ENCODE assay signal across 40 cellular contexts in genomic region chr10:114274616-114275453, GRCh38. TPM values are rescaled to one million over a fixed set of nuclear protein-coding genes. Genes with fewer than 3 reads are reported as not detected.
"Had no signal": no experiment of that assay in that cellular context is flagged by ENCODE, and none has a peak within 500 bp of the region (broad histone marks: within the 10 kb centered on the region; RNA-seq: fewer than 3 reads in every experiment).

No MANE protein-coding gene starts in this region.

- H3K36me3 ChIP-seq: adrenal gland, breast epithelium, WERI-Rb-1 had no signal

- H3K9ac ChIP-seq: KMS-11 had no signal

- FAIRE-seq: astrocyte, RCC 7860 had no signal

- H3K9me3 ChIP-seq: adrenal gland, body of pancreas, breast epithelium had no signal

- ATAC-seq: activated CD8-positive, alpha-beta T cell treated with anti-CD3 and anti-CD28 coated beads for 36 hours; activated naive CD4-positive, alpha-beta T cell treated with anti-CD3 and anti-CD28 coated beads, Interleukin-2, amount 50 U/mL, for 72 hours; activated T-cell treated with anti-CD3 and anti-CD28 coated beads, Interleukin-2, amount 50 U/mL, for 72 hours; activated T-helper 17 cell treated with anti-CD3 and anti-CD28 coated beads, Interleukin-2, amount 50 U/mL, for 72 hours; body of pancreas; Right ventricle myocardium inferior; SK-N-SH treated with all-trans-retinoic acid at 6 μM for 48 hours; T-cell had no signal

- H3K27me3 ChIP-seq: adrenal gland, body of pancreas, breast epithelium had no signal

- H3K4me1 ChIP-seq: adrenal gland, breast epithelium had no signal

- H3K4me3 ChIP-seq: adrenal gland, body of pancreas, breast epithelium, PC-9 had no signal

- DNase-seq: activated CD4-positive, alpha-beta T cell treated with anti-CD3 and anti-CD28 coated beads, Interleukin-2, amount 10 ng/mL, durations not matched to agents 24 days and 14 days; activated CD4-positive, alpha-beta T cell treated with anti-CD3 and anti-CD28 coated beads, Interleukin-2, amount 50 U/mL, for 4 hours; activated CD4-positive, CD25-positive, alpha-beta regulatory T cell; activated CD8-positive, alpha-beta T cell treated with anti-CD3 and anti-CD28 coated beads for 36 hours; activated gamma-delta T cell treated with Interleukin-2 at 50 U/mL for 16 hours; activated naive CD4-positive, alpha-beta T cell treated with anti-CD3 and anti-CD28 coated beads for 36 hours; activated T-cell treated with anti-CD3 and anti-CD28 coated beads, Interleukin-2, amount 50 U/mL, for 1 hour; activated T-cell treated with anti-CD3 and anti-CD28 coated beads, Interleukin-2, amount 50 U/mL, for 72 hours; adrenal gland; central memory CD4-positive, alpha-beta T cell; MM.1S; MV-4-11; NCI-H1092; NCI-H1436 treated with DMSO at 0.1 percent for 48 hours; NCI-H1694 treated with DMSO at 0.1 percent for 48 hours; NCI-H2029; NCI-H345; NCI-H524 treated with DMSO at 0.1 percent for 48 hours; NCI-H748 treated with DMSO at 0.1 percent for 48 hours; PC-9; SIG-M5; T-cell; T-helper 2 cell; T-helper 9 cell; WERI-Rb-1 had no signal

- H3K27ac ChIP-seq: adrenal gland, body of pancreas, breast epithelium, KMS-11, PC-9, RWPE1, WERI-Rb-1 had no signal

RNA-seq across cellular contexts. Expression of gene VWA2, which starts 35.8 kb away (rescaled TPM):
- total RNA-seq: activated CD4-positive, alpha-beta T cell treated with anti-CD3 and anti-CD28 coated beads, Interleukin-2, amount 10 ng/mL, durations not matched to agents 24 days and 14 days; activated CD8-positive, alpha-beta memory T cell treated with anti-CD3 and anti-CD28 coated beads for 36 hours; activated CD8-positive, alpha-beta T cell treated with anti-CD3 and anti-CD28 coated beads for 36 hours; activated naive CD4-positive, alpha-beta T cell treated with anti-CD3 and anti-CD28 coated beads for 36 hours; activated T-cell treated with anti-CD3 and anti-CD28 coated beads, Interleukin-2, amount 50 U/mL, for 72 hours; activated T-helper 17 cell treated with anti-CD3 and anti-CD28 coated beads, Interleukin-2, amount 50 U/mL, for 72 hours; LHCN-M2; NCI-H460; OCI-LY7; Right ventricle myocardium inferior; SK-MEL-5; T-cell had no signal
- polyA plus RNA-seq: adrenal gland had no signal
